In genomic region chr19:43238213-43238612, GRCh38 we compare ENCODE assay signal across 18 cellular contexts. TPM values are rescaled to one million over a fixed set of nuclear protein-coding genes. Genes with fewer than 3 reads are reported as not detected.
"Had no signal": no experiment of that assay in that cellular context is flagged by ENCODE, and none has a peak within 500 bp of the region (broad histone marks: within the 10 kb centered on the region; RNA-seq: fewer than 3 reads in every experiment).

No MANE protein-coding gene starts in this region.

RNA-seq across cellular contexts. Expression of gene PSG9, which starts 31.1 kb away (rescaled TPM):
- total RNA-seq: natural killer cell, occipital lobe, osteocyte, posterior vena cava, prostate gland, pulmonary artery endothelial cell, right atrium auricular region, sciatic nerve, smooth muscle cell, spleen, suprapubic skin, transverse colon, upper lobe of right lung, urinary bladder, uterus had no signal
- polyA plus RNA-seq: naive thymus-derived CD4-positive, alpha-beta T cell; neural cell; smooth muscle cell; spleen; urinary bladder had no signal

RNA-seq across cellular contexts. Expression of gene PSG4, which starts 32.8 kb away (rescaled TPM):
- total RNA-seq: natural killer cell, occipital lobe, osteocyte, posterior vena cava, pulmonary artery endothelial cell, right atrium auricular region, sciatic nerve, smooth muscle cell, spleen, transverse colon, upper lobe of right lung, uterus had no signal
- polyA plus RNA-seq: naive thymus-derived CD4-positive, alpha-beta T cell; neural cell; smooth muscle cell; spleen; urinary bladder had no signal

RNA-seq across cellular contexts. Expression of gene PSG5, which starts 51.9 kb away (rescaled TPM):
- total RNA-seq: natural killer cell, occipital lobe, osteocyte, posterior vena cava, prostate gland, pulmonary artery endothelial cell, right atrium auricular region, sciatic nerve, smooth muscle cell, spleen, testis, transverse colon, upper lobe of right lung, urinary bladder, uterus had no signal
- polyA plus RNA-seq: naive thymus-derived CD4-positive, alpha-beta T cell; neural cell; smooth muscle cell; spleen; urinary bladder had no signal
